ENCODE assay signal across 28 cellular contexts in the genomic region with DNA sequence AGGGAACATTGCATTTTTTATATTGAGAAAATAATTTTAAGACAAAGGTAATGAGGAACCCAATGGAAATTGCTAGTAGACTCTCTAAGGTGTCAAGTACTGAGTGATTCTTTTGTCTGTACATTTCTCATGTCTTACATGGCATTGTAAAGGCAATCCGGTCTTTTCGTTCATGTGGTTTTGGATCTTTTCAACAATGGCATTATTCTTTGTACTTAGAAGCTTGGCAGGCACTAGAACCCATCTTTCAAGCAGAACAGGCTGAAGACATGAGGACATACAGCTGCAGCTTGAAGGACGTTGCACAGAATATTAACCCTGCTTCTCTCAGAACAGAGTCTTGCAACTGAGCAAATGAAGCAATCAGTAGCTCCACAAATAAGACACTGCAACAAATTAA.
"Had no signal": no experiment of that assay in that cellular context is flagged by ENCODE, and none has a peak within 500 bp of the region (broad histone marks: within the 10 kb centered on the region; RNA-seq: fewer than 3 reads in every experiment).

No MANE protein-coding gene starts in this region.

- ATAC-seq: heart left ventricle; natural killer cell; right cardiac atrium; sciatic nerve; stimulated activated naive B cell treated with anti-CD40 and anti-IgM and Interleukin-4, amounts not matched to agents 10 μg/mL and 1 μg/mL and 100 μg/mL, for 72 hours; stimulated activated naive CD8-positive, alpha-beta T cell treated with anti-CD3 and anti-CD28 coated beads, Interleukin-15, Interleukin-2, amounts not matched to agents 100 U/mL and 50 U/mL, for 24 hours; upper lobe of right lung had no signal

- H3K9me3 ChIP-seq: heart left ventricle, neutrophil, stomach, suprapubic skin, thoracic aorta, tibial artery, upper lobe of right lung had no signal

- H3K4me1 ChIP-seq: heart left ventricle, left ventricle myocardium inferior, neural progenitor cell, parathyroid adenoma, stomach, suprapubic skin, tibial artery, upper lobe of right lung had no signal

- H3K36me3 ChIP-seq: heart left ventricle, left ventricle myocardium inferior, neural progenitor cell, neutrophil, stomach, suprapubic skin, thoracic aorta, tibial artery, upper lobe of right lung had no signal

- DNase-seq: heart left ventricle; immature natural killer cell; islet precursor cell; left ventricle myocardium inferior; naive B cell; natural killer cell; nephron progenitor cell; occipital lobe; retina; right cardiac atrium; stimulated activated CD4-positive, alpha-beta T cell treated with anti-CD3 and anti-CD28 coated beads, Interleukin-12 subunit alpha, Interleukin-12 subunit beta, amount 100 ng/mL, for 4 hours; stimulated activated CD4-positive, alpha-beta T cell treated with anti-CD3 and anti-CD28 coated beads, Interleukin-15, amount 100 ng/mL, for 24 hours; stimulated activated CD4-positive, alpha-beta T cell treated with anti-CD3 and anti-CD28 coated beads, Interleukin-2, amount 100 ng/mL, for 24 hours; stimulated activated CD4-positive, alpha-beta T cell treated with anti-CD3 and anti-CD28 coated beads, Interleukin-4, amount 100 ng/mL, for 1 hour; stimulated activated naive B cell treated with anti-CD40 and anti-IgM and Interleukin-4, amounts not matched to agents 10 μg/mL and 1 μg/mL and 100 μg/mL, for 72 hours; stimulated activated naive CD8-positive, alpha-beta T cell treated with anti-CD3 and anti-CD28 coated beads, Interleukin-15, Interleukin-2, amounts not matched to agents 100 U/mL and 50 U/mL, for 24 hours; stomach; tibial artery; trophoblast cell; upper lobe of right lung had no signal

- H3K4me3 ChIP-seq: heart left ventricle, left ventricle myocardium inferior, lung, neural progenitor cell, skin epidermis, stomach, suprapubic skin, thoracic aorta, tibial artery, upper lobe of right lung had no signal

- H3K27me3 ChIP-seq: heart left ventricle, neural progenitor cell, neutrophil, stomach, suprapubic skin, tibial artery, upper lobe of right lung had no signal

- H3K27ac ChIP-seq: heart left ventricle, left ventricle myocardium inferior, neural progenitor cell, neutrophil, parathyroid adenoma, skin epidermis, stomach, suprapubic skin, thoracic aorta, tibial artery, upper lobe of right lung had no signal
